ENCODE assay signal across 10 cellular contexts in genomic region chr10:70191906-70192305, GRCh38. TPM values are rescaled to one million over a fixed set of nuclear protein-coding genes. Genes with fewer than 3 reads are reported as not detected.
DNase-seq lines count a peak whose midpoint lies in the region; ATAC-seq and TF ChIP-seq lines count a peak whose summit lies in the region.
"Had no signal": no experiment of that assay in that cellular context is flagged by ENCODE, and none has a peak within 500 bp of the region (broad histone marks: within the 10 kb centered on the region; RNA-seq: fewer than 3 reads in every experiment).

No MANE protein-coding gene starts in this region.

- TF ChIP-seq CTCF in right atrium auricular region (IDR thresholded peaks at IDR 0.05) = no peak
- TF ChIP-seq CTCF in adrenal gland (IDR thresholded peaks at IDR 0.05) = no peak

- H3K27me3 ChIP-seq in right atrium auricular region = no peaks in the 10 kb centered on the region
- H3K27me3 ChIP-seq in adrenal gland = no peaks in the 10 kb centered on the region

- intact Hi-C loops in left ventricle myocardium superior (cut with micrococcal nuclease) = no loop called here
- intact Hi-C loops in adrenal gland (cut with DNase I) = no loop called here

- peaks cover 0 to 31% of the 10 kb centered on the region in 2 donors for H3K4me1 ChIP-seq in right atrium auricular region
- peaks cover 27 to 36% of the 10 kb centered on the region in 2 donors for H3K4me1 ChIP-seq in adrenal gland (replicated peaks in 1 of 2)

- H3K9me3 ChIP-seq in right atrium auricular region (no peaks in the 10 kb centered on the region), adrenal gland (replicated peaks in 1 of 3) (no peaks in the 10 kb centered on the region)

- H3K4me3 ChIP-seq in right atrium auricular region = no peak overlapping the region
- H3K4me3 ChIP-seq in adrenal gland = no peak overlapping the region

- ATAC-seq in left ventricle myocardium superior (peak; percentile 24), HG03095 (IDR thresholded peaks at IDR 0.05; ENCODE audit: unreplicated experiment) (no peak), GM21786 (IDR thresholded peaks at IDR 0.05; ENCODE audit: unreplicated experiment) (no peak)

- H3K27ac ChIP-seq in right atrium auricular region (no peak overlapping the region), adrenal gland (peak overlapping the region; percentile 8 to 79 (median 71))

- no peak for TF ChIP-seq POLR2A in adrenal gland (IDR thresholded peaks at IDR 0.05)

- H3K36me3 ChIP-seq in right atrium auricular region (no peaks in the 10 kb centered on the region), adrenal gland (replicated peaks in 1 of 2) (no peaks in the 10 kb centered on the region)

- DNase-seq in left ventricle myocardium superior = no peak
- DNase-seq in right atrium auricular region (ENCODE audit: low spot score) = no peak
- no peak for DNase-seq in adrenal gland
- peak; percentile 33 for DNase-seq in kidney tubule cell (ENCODE audit: low spot score)
- DNase-seq in DMS153 (lab: John Stamatoyannopoulos, UW) = no peak
- DNase-seq in NCI-H1105 (lab: John Stamatoyannopoulos, UW) = no peak
- DNase-seq: CD4-positive, alpha-beta memory T cell; substantia nigra had no signal

RNA-seq across cellular contexts. Expression of gene SAR1A, which starts 21.6 kb away (rescaled TPM):
- total RNA-seq in left ventricle myocardium superior (88.1 TPM), right atrium auricular region (10 to 100 TPM; 57.5 to 60.3 TPM), adrenal gland (100 to 1,000 TPM in 4 of 8 donors, 10 to 100 TPM in 4; 70.7 to 230 (median 114) TPM)
- polyA plus RNA-seq in adrenal gland = 100 to 1,000 TPM in 1 of 3 donors, 10 to 100 TPM in 2; 37.3 to 175 (median 41.2) TPM

RNA-seq across cellular contexts. Expression of gene PPA1, which starts 41.3 kb away (rescaled TPM):
- total RNA-seq in left ventricle myocardium superior (106 TPM), right atrium auricular region (10 to 100 TPM; 48.0 to 69.2 TPM), adrenal gland (100 to 1,000 TPM; 134 to 479 (median 169) TPM)
- polyA plus RNA-seq in adrenal gland = 100 to 1,000 TPM in 1 of 3 donors, 10 to 100 TPM in 2; 96.9 to 600 (median 99.2) TPM

RNA-seq across cellular contexts. Expression of gene TYSND1, which starts 45.4 kb away (rescaled TPM):
- 6.6 TPM for total RNA-seq in left ventricle myocardium superior
- 1 to 10 TPM; 4.4 to 4.9 TPM for total RNA-seq in right atrium auricular region
- 10 to 100 TPM in 7 of 8 donors, 1 to 10 TPM in 1; 4.1 to 33.1 (median 18.0) TPM for total RNA-seq in adrenal gland
- polyA plus RNA-seq in adrenal gland = 10 to 100 TPM in 2 of 3 donors, 1 to 10 TPM in 1; 4.9 to 19.5 (median 19.3) TPM

RNA-seq across cellular contexts. Expression of gene AIFM2, which starts 59.3 kb away (rescaled TPM):
- total RNA-seq in left ventricle myocardium superior = 16.3 TPM
- total RNA-seq in right atrium auricular region = 10 to 100 TPM in 1 of 2 donors, 1 to 10 TPM in 1; 6.2 to 12.0 TPM
- total RNA-seq in adrenal gland = 10 to 100 TPM in 5 of 8 donors, 1 to 10 TPM in 3; 7.4 to 28.6 (median 11.2) TPM
- 10 to 100 TPM in 2 of 3 donors, 1 to 10 TPM in 1; 8.9 to 31.2 (median 16.5) TPM for polyA plus RNA-seq in adrenal gland

Comparison
In these comparisons a context has a peak if more than half of its experiments do, and no peak if none do; other contexts are left out.
1. H3K27ac ChIP-seq: peak in adrenal gland (5 of 5); none in right atrium auricular region (0 of 2).